10 cellular contexts compared by ENCODE assay signal in the genomic region with DNA sequence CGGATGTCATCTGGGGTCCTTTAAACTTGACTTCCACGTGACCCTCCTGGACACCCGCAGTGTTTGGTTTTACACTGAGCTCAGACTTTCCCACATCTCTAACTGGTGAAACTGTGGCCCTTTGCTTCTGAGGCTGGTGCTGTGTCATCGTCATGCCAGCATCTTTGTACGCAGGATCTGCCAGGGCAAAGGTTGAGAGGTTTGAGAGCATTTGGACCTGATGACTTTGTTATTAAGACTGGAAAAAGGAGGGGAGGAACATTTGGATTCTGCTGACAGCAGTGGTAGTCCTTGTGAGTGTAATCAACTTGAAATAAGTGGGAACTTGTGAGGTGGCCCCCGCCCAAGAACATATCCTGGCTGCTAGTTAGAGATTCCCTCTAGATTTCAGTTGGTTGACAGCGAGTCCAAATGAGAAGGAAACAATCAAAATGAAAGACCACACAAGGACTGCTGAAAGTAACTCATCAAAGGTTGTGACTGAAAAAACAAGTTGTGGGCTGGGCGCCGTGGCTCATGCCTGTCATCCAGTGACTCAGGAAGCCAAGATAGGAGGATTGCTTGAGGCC.
DNase-seq lines count a peak whose midpoint lies in the region; ATAC-seq and TF ChIP-seq lines count a peak whose summit lies in the region.
"Had no signal": no experiment of that assay in that cellular context is flagged by ENCODE, and none has a peak within 500 bp of the region (broad histone marks: within the 10 kb centered on the region; RNA-seq: fewer than 3 reads in every experiment).

No MANE protein-coding gene starts in this region.

- POLR2A ChIA-PET in activated CD8-positive, alpha-beta T cell treated with anti-CD3 and anti-CD28 coated beads, Interleukin-2, amount 10 ng/mL, durations not matched to agents 7 days and 5 days (lab: Charles Lee) = interaction anchor here (0.7 to 1.3 kb wide), 2 partner anchors 15 to 496 kb away, joined by 3 read pairs; no protein-coding TSS in a partner anchor

- DNase-seq in activated CD4-positive, alpha-beta T cell treated with anti-CD3 and anti-CD28 coated beads for 48 hours = peak; percentile 88
- DNase-seq in activated CD4-positive, alpha-beta T cell treated with anti-CD3 and anti-CD28 coated beads for 4 hours = no peak
- peak; percentile 47 for DNase-seq in activated CD8-positive, alpha-beta T cell treated with anti-CD3 and anti-CD28 coated beads, Interleukin-2, amount 10 ng/mL, durations not matched to agents 7 days and 5 days
- DNase-seq in epithelial cell of esophagus (ENCODE audit: low read depth) (peak; percentile 54), coronary artery (ENCODE audit: low spot score) (no peak)
- DNase-seq in stimulated activated CD4-positive, alpha-beta T cell treated with anti-CD3 and anti-CD28 coated beads, TNF-alpha, amount 100 ng/mL, for 48 hours (ENCODE audit: low read depth in 3 of 3) = peak in 2 of 3 donors; percentile 57 to 72
- DNase-seq: left colon, T-helper 9 cell had no signal

- TF ChIP-seq CTCF in epithelial cell of esophagus (IDR thresholded peaks at IDR 0.05; ENCODE audit: insufficient read depth, low read depth, low read length, missing control alignments) (no peak), coronary artery (IDR thresholded peaks at IDR 0.05) (no peak)

- no peak overlapping the region for H3K27ac ChIP-seq in coronary artery

- CTCF ChIA-PET in activated CD8-positive, alpha-beta T cell treated with anti-CD3 and anti-CD28 coated beads, Interleukin-2, amount 10 ng/mL, durations not matched to agents 7 days and 5 days (lab: Charles Lee) = interaction anchor here (0.9 to 4.9 kb wide), 9 partner anchors 14 to 118 kb away, joined by 3 to 23 read pairs (median 3); no protein-coding TSS in a partner anchor

- H3K4me1 Mint-ChIP-seq in activated CD8-positive, alpha-beta T cell treated with anti-CD3 and anti-CD28 coated beads, Interleukin-2, amount 10 ng/mL, durations not matched to agents 7 days and 5 days (ENCODE audit: low read depth) = peaks cover 21% of the 10 kb centered on the region

- peaks cover 7% of the 10 kb centered on the region for H3K9me3 Mint-ChIP-seq in activated CD8-positive, alpha-beta T cell treated with anti-CD3 and anti-CD28 coated beads, Interleukin-2, amount 10 ng/mL, durations not matched to agents 7 days and 5 days (ENCODE audit: insufficient read depth)

- ATAC-seq in activated CD8-positive, alpha-beta T cell treated with anti-CD3 and anti-CD28 coated beads, Interleukin-2, amount 10 ng/mL, durations not matched to agents 7 days and 5 days = peak; percentile 28
- no peak for ATAC-seq in HG03460 (IDR thresholded peaks at IDR 0.05; ENCODE audit: unreplicated experiment)
- ATAC-seq in GM21526 (IDR thresholded peaks at IDR 0.05; ENCODE audit: low FRiP score, unreplicated experiment) = no peak
- ATAC-seq: left colon had no signal

- no peaks in the 10 kb centered on the region for H3K27me3 Mint-ChIP-seq in activated CD8-positive, alpha-beta T cell treated with anti-CD3 and anti-CD28 coated beads, Interleukin-2, amount 10 ng/mL, durations not matched to agents 7 days and 5 days (ENCODE audit: low read depth)

- peak overlapping the region; percentile 47 for H3K27ac Mint-ChIP-seq in activated CD8-positive, alpha-beta T cell treated with anti-CD3 and anti-CD28 coated beads, Interleukin-2, amount 10 ng/mL, durations not matched to agents 7 days and 5 days

- H3K4me3 Mint-ChIP-seq in activated CD8-positive, alpha-beta T cell treated with anti-CD3 and anti-CD28 coated beads, Interleukin-2, amount 10 ng/mL, durations not matched to agents 7 days and 5 days = no peak overlapping the region

- no peak overlapping the region for H3K4me3 ChIP-seq in epithelial cell of esophagus (ENCODE audit: low read length)
- no peak overlapping the region for H3K4me3 ChIP-seq in coronary artery

- H3K36me3 Mint-ChIP-seq in activated CD8-positive, alpha-beta T cell treated with anti-CD3 and anti-CD28 coated beads, Interleukin-2, amount 10 ng/mL, durations not matched to agents 7 days and 5 days (ENCODE audit: low read depth) = peaks cover 4% of the 10 kb centered on the region

Comparison
In these comparisons a context has a peak if more than half of its experiments do, and no peak if none do; other contexts are left out.
1. DNase-seq: peak in activated CD4-positive, alpha-beta T cell treated with anti-CD3 and anti-CD28 coated beads for 48 hours (single experiment), activated CD8-positive, alpha-beta T cell treated with anti-CD3 and anti-CD28 coated beads, Interleukin-2, amount 10 ng/mL, durations not matched to agents 7 days and 5 days (single experiment), epithelial cell of esophagus (single experiment) and stimulated activated CD4-positive, alpha-beta T cell treated with anti-CD3 and anti-CD28 coated beads, TNF-alpha, amount 100 ng/mL, for 48 hours (2 of 3); none in activated CD4-positive, alpha-beta T cell treated with anti-CD3 and anti-CD28 coated beads for 4 hours (0 of 2) and coronary artery (single experiment).